18 cellular contexts compared by ENCODE assay signal in genomic region chr16:12439443-12440232, GRCh38.
DNase-seq lines count a peak whose midpoint lies in the region; ATAC-seq and TF ChIP-seq lines count a peak whose summit lies in the region.
"Had no signal": no experiment of that assay in that cellular context is flagged by ENCODE, and none has a peak within 500 bp of the region (broad histone marks: within the 10 kb centered on the region; RNA-seq: fewer than 3 reads in every experiment).

No MANE protein-coding gene starts in this region.

- peak; percentile 12 for DNase-seq in stimulated activated CD4-positive, alpha-beta T cell treated with anti-CD3 and anti-CD28 coated beads, Interleukin-1b, Interleukin-23, amount 100 ng/mL, for 48 hours
- no peak for DNase-seq in stimulated activated CD4-positive, alpha-beta T cell treated with anti-CD3 and anti-CD28 coated beads, Interleukin-2, amount 100 ng/mL, for 48 hours
- DNase-seq in NCI-H2029 treated with DMSO at 0.1 percent for 48 hours (lab: John Stamatoyannopoulos, UW), result peak; percentile 87
- peak; percentile 50 for DNase-seq in SHP77 treated with DMSO at 0.1 percent for 48 hours (lab: John Stamatoyannopoulos, UW)
- DNase-seq in thyroid gland, result peak; percentile 12 to 36
- no peak for DNase-seq in WTC11 (ENCODE audit: low spot score)
- DNase-seq in SIG-M5 treated with dmso at 0.1 percent for 504 hours (lab: John Stamatoyannopoulos, UW; ENCODE audit: unreplicated experiment), result no peak
- DNase-seq: activated CD4-positive, alpha-beta T cell treated with anti-CD3 and anti-CD28 coated beads, Interleukin-2, amount 10 ng/mL, durations not matched to agents 24 days and 14 days; activated T-cell treated with anti-CD3 and anti-CD28 coated beads, Interleukin-2, amount 50 U/mL, for 1 hour; amygdala; Caco-2; H7; hippocampal formation; midbrain; NCI-H2081 treated with DMSO at 0.1 percent for 48 hours; testis had no signal

- POLR2A ChIA-PET in WTC11 (lab: Charles Lee), result no interaction called here

- no peak overlapping the region for H3K27ac ChIP-seq in thyroid gland
- H3K27ac ChIP-seq: neutrophil, testis had no signal

- no peak overlapping the region for H3K4me3 ChIP-seq in thyroid gland (replicated peaks in 1 of 3)
- H3K4me3 ChIP-seq: testis had no signal

- H3K36me3 Mint-ChIP-seq in WTC11, result no peaks in the 10 kb centered on the region

- intact Hi-C loops in thyroid gland (cut with DNase I), result no loop called here

- no peak for TF ChIP-seq CTCF in thyroid gland (IDR thresholded peaks at IDR 0.05)
- TF ChIP-seq CTCF in WTC11 (IDR thresholded peaks at IDR 0.05), result no peak

- no peaks in the 10 kb centered on the region for H3K36me3 ChIP-seq in thyroid gland
- H3K36me3 ChIP-seq: neutrophil had no signal

- CTCF ChIA-PET in WTC11 (lab: Charles Lee), result interaction anchor here (0.6 kb wide), 1 partner anchor 64 kb away, joined by 4 read pairs; no protein-coding TSS in a partner anchor

- no peaks in the 10 kb centered on the region for H3K27me3 Mint-ChIP-seq in WTC11 (ENCODE audit: low read depth)
- H3K27me3 Mint-ChIP-seq: activated CD4-positive, alpha-beta T cell treated with anti-CD3 and anti-CD28 coated beads, Interleukin-2, amount 10 ng/mL, durations not matched to agents 24 days and 14 days had no signal

- no peak overlapping the region for H3K27ac Mint-ChIP-seq in WTC11
- H3K27ac Mint-ChIP-seq: activated CD4-positive, alpha-beta T cell treated with anti-CD3 and anti-CD28 coated beads, Interleukin-2, amount 10 ng/mL, durations not matched to agents 24 days and 14 days had no signal

- ATAC-seq in GM19463 (IDR thresholded peaks at IDR 0.05; ENCODE audit: unreplicated experiment) (no peak), WTC11 (no peak)

- TF ChIP-seq POLR2A in thyroid gland (IDR thresholded peaks at IDR 0.05), result no peak

- H3K27me3 ChIP-seq in thyroid gland, result no peaks in the 10 kb centered on the region
- H3K27me3 ChIP-seq: neutrophil, testis had no signal

- 70 to 81% methylated on average over 12 of the region's 12 CpGs for WGBS in thyroid gland, 2 donors

- peaks cover 22% of the 10 kb centered on the region for H3K4me1 Mint-ChIP-seq in WTC11

- no peaks in the 10 kb centered on the region for H3K9me3 ChIP-seq in thyroid gland
- H3K9me3 ChIP-seq: Caco-2, neutrophil, testis had no signal

- peaks cover 14% of the 10 kb centered on the region for H3K9me3 Mint-ChIP-seq in WTC11

- H3K4me1 ChIP-seq in thyroid gland, result peaks cover 22 to 38% of the 10 kb centered on the region in 2 donors
- H3K4me1 ChIP-seq: Caco-2, testis had no signal

- H3K4me3 Mint-ChIP-seq in WTC11, result no peak overlapping the region
- H3K4me3 Mint-ChIP-seq: activated CD4-positive, alpha-beta T cell treated with anti-CD3 and anti-CD28 coated beads, Interleukin-2, amount 10 ng/mL, durations not matched to agents 24 days and 14 days had no signal

TF ChIP-seq in WTC11, 78 proteins besides CTCF, POLR2A, EP300 and RAD21:
- TF ChIP-seq RORB (CRISPR knock-in tag; IDR thresholded peaks at IDR 0.05) (no peak), HMGA2 (CRISPR knock-in tag; IDR thresholded peaks at IDR 0.05) (no peak), NR3C1 (CRISPR knock-in tag; conservative IDR thresholded peaks at IDR 0.05; ENCODE audit: low read depth) (no peak), E2F5 (CRISPR knock-in tag; IDR thresholded peaks at IDR 0.05) (no peak), NR2C2 (CRISPR knock-in tag; IDR thresholded peaks at IDR 0.05) (no peak), IRF2 (CRISPR knock-in tag; IDR thresholded peaks at IDR 0.05; ENCODE audit: borderline replicate concordance, low read depth) (no peak), ATF6 (CRISPR knock-in tag; IDR thresholded peaks at IDR 0.05) (no peak), ZMAT4 (CRISPR knock-in tag; IDR thresholded peaks at IDR 0.05) (no peak), MAX (CRISPR knock-in tag; IDR thresholded peaks at IDR 0.05) (no peak), IRF1 (CRISPR knock-in tag; IDR thresholded peaks at IDR 0.05) (no peak)

Comparison
In these comparisons a context has a peak if more than half of its experiments do, and no peak if none do; other contexts are left out.
1. DNase-seq: peak in stimulated activated CD4-positive, alpha-beta T cell treated with anti-CD3 and anti-CD28 coated beads, Interleukin-1b, Interleukin-23, amount 100 ng/mL, for 48 hours (single experiment), NCI-H2029 treated with DMSO at 0.1 percent for 48 hours (single experiment), SHP77 treated with DMSO at 0.1 percent for 48 hours (single experiment) and thyroid gland (2 of 2); none in stimulated activated CD4-positive, alpha-beta T cell treated with anti-CD3 and anti-CD28 coated beads, Interleukin-2, amount 100 ng/mL, for 48 hours (0 of 2), WTC11 (single experiment) and SIG-M5 treated with dmso at 0.1 percent for 504 hours (single experiment).